7 cellular contexts compared by ENCODE assay signal in genomic region chr7:8327199-8327598, GRCh38.
"Had no signal": no experiment of that assay in that cellular context is flagged by ENCODE, and none has a peak within 500 bp of the region (broad histone marks: within the 10 kb centered on the region; RNA-seq: fewer than 3 reads in every experiment).

No MANE protein-coding gene starts in this region.

- H3K4me2 ChIP-seq: KMS-11 had no signal

- ATAC-seq: HepG2 had no signal

- H3K27ac ChIP-seq: HL-60, KMS-11 had no signal

- H3K4me3 ChIP-seq: K562 had no signal

- DNase-seq: IMR-90, KBM-7, KG1 had no signal

- H3K9ac ChIP-seq: KMS-11 had no signal
